Comparison of ENCODE assay signal across 1 cellular context in the genomic region with DNA sequence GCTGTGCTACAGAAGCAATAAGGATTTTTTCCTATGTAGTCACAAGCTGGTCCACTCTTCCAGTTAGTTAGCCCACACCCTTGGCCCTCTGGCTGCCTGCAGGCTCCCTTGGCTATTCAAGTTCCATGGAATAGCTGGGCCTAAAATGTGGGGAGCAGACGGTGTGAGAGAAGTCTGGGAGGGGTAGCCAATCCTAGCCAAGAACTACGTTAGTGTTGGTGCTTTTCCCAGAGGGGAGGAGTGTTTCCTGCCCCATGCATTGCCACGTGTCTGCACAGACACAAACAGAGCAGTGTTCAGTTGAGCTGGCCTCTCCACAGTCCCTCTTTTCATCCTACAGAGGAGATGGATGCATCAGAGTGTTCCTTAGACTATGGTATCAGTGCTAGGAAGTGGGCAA.
TF ChIP-seq lines count a peak whose summit lies in the region.

No MANE protein-coding gene starts in this region.

TF ChIP-seq in endothelial cell of umbilical vein, 7 proteins besides CTCF, POLR2A, EP300 and RAD21:
- TF ChIP-seq, protein P1, sequence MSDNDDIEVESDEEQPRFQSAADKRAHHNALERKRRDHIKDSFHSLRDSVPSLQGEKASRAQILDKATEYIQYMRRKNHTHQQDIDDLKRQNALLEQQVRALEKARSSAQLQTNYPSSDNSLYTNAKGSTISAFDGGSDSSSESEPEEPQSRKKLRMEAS (IDR thresholded peaks at IDR 0.05; ENCODE audit: insufficient read depth, insufficient read length), result peak; percentile 11
- TF ChIP-seq EZH2 (IDR thresholded peaks at IDR 0.05; ENCODE audit: borderline replicate concordance, low read depth, low read length, severe bottlenecking), result no peak
- TF ChIP-seq POLR2AphosphoS5 (IDR thresholded peaks at IDR 0.05; ENCODE audit: insufficient read depth, low read depth, low read length), result peak; percentile 47
- TF ChIP-seq FOS (IDR thresholded peaks at IDR 0.05; ENCODE audit: borderline replicate concordance, insufficient read depth, low read length), result no peak
- no peak for TF ChIP-seq GATA2 (IDR thresholded peaks at IDR 0.05; ENCODE audit: insufficient read depth, insufficient read length, low read depth, low read length)
- TF ChIP-seq MYC (IDR thresholded peaks at IDR 0.05; ENCODE audit: low read depth, low read length), result peak; percentile 70
- TF ChIP-seq JUN (IDR thresholded peaks at IDR 0.05; ENCODE audit: borderline replicate concordance, insufficient read depth, insufficient read length, low read depth), result no peak
